ENCODE assay signal across 20 cellular contexts in genomic region chr2:134491022-134491421, GRCh38.
"Had no signal": no experiment of that assay in that cellular context is flagged by ENCODE, and none has a peak within 500 bp of the region (broad histone marks: within the 10 kb centered on the region; RNA-seq: fewer than 3 reads in every experiment).

No MANE protein-coding gene starts in this region.

- H3K4me1 ChIP-seq: gastrocnemius medialis, left lung, sigmoid colon, thyroid gland had no signal

- H3K9me3 Mint-ChIP-seq: central memory CD8-positive, alpha-beta T cell; natural killer cell treated with Interleukin-12 subunit alpha and Interleukin-12 subunit beta and Interleukin-15 and Interleukin-18, amount 100 ng/mL, for 72 hours; neural progenitor cell had no signal

- H3K4me1 Mint-ChIP-seq: neural progenitor cell had no signal

- DNase-seq: cortex of kidney; dorsolateral prefrontal cortex; effector CD8-positive, alpha-beta T cell; gastrocnemius medialis; left lung; mesenchymal stem cell; ovary; sigmoid colon; stimulated activated CD4-positive, alpha-beta T cell treated with anti-CD3 and anti-CD28 coated beads, Interleukin-2, amount 100 ng/mL, for 24 hours; stimulated activated CD4-positive, alpha-beta T cell treated with anti-CD3 and anti-CD28 coated beads, Interleukin-4, amount 100 ng/mL, for 4 hours; stimulated activated naive CD4-positive, alpha-beta T cell treated with Interleukin-2 at 50 U/mL for 16 hours; thyroid gland had no signal

- H3K27ac ChIP-seq: dorsolateral prefrontal cortex, epithelial cell of prostate, esophagus muscularis mucosa, gastrocnemius medialis, left lung, neural progenitor cell, ovary, sigmoid colon, skin epidermis, thyroid gland had no signal

- H3K27me3 ChIP-seq: esophagus muscularis mucosa, gastrocnemius medialis, left lung, neural progenitor cell, ovary, sigmoid colon, thyroid gland had no signal

- H3K36me3 ChIP-seq: esophagus muscularis mucosa, gastrocnemius medialis, left lung, neural progenitor cell, ovary, sigmoid colon, thyroid gland had no signal

- H3K9me3 ChIP-seq: esophagus muscularis mucosa, gastrocnemius medialis, left lung, ovary, sigmoid colon, thyroid gland had no signal

- H3K4me3 Mint-ChIP-seq: central memory CD8-positive, alpha-beta T cell; natural killer cell treated with Interleukin-12 subunit alpha and Interleukin-12 subunit beta and Interleukin-15 and Interleukin-18, amount 100 ng/mL, for 72 hours; neural progenitor cell had no signal

- H3K4me3 ChIP-seq: esophagus muscularis mucosa, gastrocnemius medialis, left lung, lung, neural progenitor cell, ovary, sigmoid colon, skin epidermis, thyroid gland had no signal

- ATAC-seq: gastrocnemius medialis; natural killer cell treated with Interleukin-12 subunit alpha and Interleukin-12 subunit beta and Interleukin-15 and Interleukin-18, amount 100 ng/mL, for 72 hours had no signal

- H3K27ac Mint-ChIP-seq: natural killer cell treated with Interleukin-12 subunit alpha and Interleukin-12 subunit beta and Interleukin-15 and Interleukin-18, amount 100 ng/mL, for 72 hours; neural progenitor cell; progenitor cell of endocrine pancreas had no signal

- H3K36me3 Mint-ChIP-seq: natural killer cell treated with Interleukin-12 subunit alpha and Interleukin-12 subunit beta and Interleukin-15 and Interleukin-18, amount 100 ng/mL, for 72 hours; neural progenitor cell had no signal
